In genomic region chr12:6158263-6158662, GRCh38 we compare ENCODE assay signal across 22 cellular contexts. TPM values are rescaled to one million over a fixed set of nuclear protein-coding genes. Genes with fewer than 3 reads are reported as not detected.
DNase-seq lines count a peak whose midpoint lies in the region; ATAC-seq and TF ChIP-seq lines count a peak whose summit lies in the region.
"Had no signal": no experiment of that assay in that cellular context is flagged by ENCODE, and none has a peak within 500 bp of the region (broad histone marks: within the 10 kb centered on the region; RNA-seq: fewer than 3 reads in every experiment).

No MANE protein-coding gene starts in this region.

- no peak overlapping the region for H3K4me3 ChIP-seq in left lung
- H3K4me3 ChIP-seq: breast epithelium, lung, sigmoid colon, vagina had no signal

- H3K4me1 Mint-ChIP-seq in progenitor cell of endocrine pancreas (ENCODE audit: low read depth), result peaks cover 13% of the 10 kb centered on the region

- H3K4me3 Mint-ChIP-seq in progenitor cell of endocrine pancreas (ENCODE audit: low read depth), result no peak overlapping the region
- H3K4me3 Mint-ChIP-seq: activated CD8-positive, alpha-beta T cell treated with anti-CD3 and anti-CD28 coated beads, Interleukin-2, amount 10 ng/mL, durations not matched to agents 7 days and 5 days; CD8-positive, alpha-beta T cell; H9 had no signal

- H3K36me3 Mint-ChIP-seq in progenitor cell of endocrine pancreas (ENCODE audit: insufficient read depth), result no peaks in the 10 kb centered on the region
- H3K36me3 Mint-ChIP-seq: CD8-positive, alpha-beta T cell had no signal

- H3K27me3 ChIP-seq in left lung, result peaks cover 0 to 5% of the 10 kb centered on the region in 2 donors
- H3K27me3 ChIP-seq: breast epithelium, sigmoid colon, vagina had no signal

- H3K4me1 ChIP-seq in left lung, result peaks cover 0 to 9% of the 10 kb centered on the region in 2 donors
- H3K4me1 ChIP-seq: breast epithelium had no signal

- peak overlapping the region; percentile 45 for H3K27ac Mint-ChIP-seq in progenitor cell of endocrine pancreas
- H3K27ac Mint-ChIP-seq: activated CD8-positive, alpha-beta T cell treated with anti-CD3 and anti-CD28 coated beads, Interleukin-2, amount 10 ng/mL, durations not matched to agents 7 days and 5 days; CD8-positive, alpha-beta T cell had no signal

- TF ChIP-seq CTCF in left lung (IDR thresholded peaks at IDR 0.05) (no peak), progenitor cell of endocrine pancreas (IDR thresholded peaks at IDR 0.05; ENCODE audit: unreplicated experiment) (no peak)

- ATAC-seq in left lung, result peak; percentile 28
- no peak for ATAC-seq in HG02870 (IDR thresholded peaks at IDR 0.05; ENCODE audit: unreplicated experiment)
- ATAC-seq: activated CD8-positive, alpha-beta T cell treated with anti-CD3 and anti-CD28 coated beads, Interleukin-2, amount 10 ng/mL, durations not matched to agents 7 days and 5 days; CD8-positive, alpha-beta T cell had no signal

- intact Hi-C loops in left lung (cut with DNase I), result no loop called here

- peaks cover 3% of the 10 kb centered on the region for H3K9me3 Mint-ChIP-seq in progenitor cell of endocrine pancreas (ENCODE audit: low read depth)
- H3K9me3 Mint-ChIP-seq: CD8-positive, alpha-beta T cell; H9 had no signal

- H3K27me3 Mint-ChIP-seq in progenitor cell of endocrine pancreas, result peaks cover 2% of the 10 kb centered on the region

- DNase-seq in HuH-7 (ENCODE audit: low spot score), result peak; percentile 72
- peak; percentile 6 for DNase-seq in amniotic epithelial cell (ENCODE audit: low read depth)
- no peak for DNase-seq in left lung
- DNase-seq in progenitor cell of endocrine pancreas (ENCODE audit: low spot score, unreplicated experiment), result no peak
- no peak for DNase-seq in NCI-H526 (lab: John Stamatoyannopoulos, UW)
- no peak for DNase-seq in NCI-H2196 (lab: John Stamatoyannopoulos, UW; ENCODE audit: unreplicated experiment)
- DNase-seq: activated CD4-positive, alpha-beta T cell treated with anti-CD3 and anti-CD28 coated beads for 1 hour; activated CD8-positive, alpha-beta T cell treated with anti-CD3 and anti-CD28 coated beads, Interleukin-2, amount 10 ng/mL, durations not matched to agents 7 days and 5 days; CD8-positive, alpha-beta T cell; DMS153; H9; hypothalamus; NCI-H187; NCI-H226; NCI-H774; SHP77 treated with DMSO at 0.1 percent for 48 hours; sigmoid colon had no signal

- no peaks in the 10 kb centered on the region for H3K36me3 ChIP-seq in left lung
- H3K36me3 ChIP-seq: breast epithelium, sigmoid colon, vagina had no signal

- H3K9me3 ChIP-seq in left lung, result no peaks in the 10 kb centered on the region
- H3K9me3 ChIP-seq: breast epithelium, sigmoid colon, vagina had no signal

- H3K27ac ChIP-seq in left lung, result peak overlapping the region in 1 of 2 donors; percentile 18
- H3K27ac ChIP-seq: breast epithelium, sigmoid colon, vagina had no signal

RNA-seq across cellular contexts. Expression of gene VWF, which starts 33.8 kb away (rescaled TPM):
- total RNA-seq in left lung (100 to 1,000 TPM; 254 to 401 TPM), progenitor cell of endocrine pancreas (0.10 and 0.22 TPM in 2 replicates)
- total RNA-seq: activated CD8-positive, alpha-beta T cell treated with anti-CD3 and anti-CD28 coated beads, Interleukin-2, amount 10 ng/mL, durations not matched to agents 7 days and 5 days; CD8-positive, alpha-beta T cell had no signal

RNA-seq across cellular contexts. Expression of gene CD9, which starts 41.9 kb away (rescaled TPM):
- 100 to 1,000 TPM; 416 to 512 TPM for total RNA-seq in left lung
- 6.0 and 10.8 TPM in 2 replicates for total RNA-seq in progenitor cell of endocrine pancreas
- total RNA-seq: OCI-LY7 had no signal

Comparison
In these comparisons a context has a peak if more than half of its experiments do, and no peak if none do; other contexts are left out.
1. DNase-seq: peak in HuH-7 (single experiment) and amniotic epithelial cell (single experiment); none in left lung (0 of 2), progenitor cell of endocrine pancreas (single experiment), NCI-H526 (0 of 2) and NCI-H2196 (single experiment).
2. RNA of gene VWF, which starts 33.8 kb away (total RNA-seq): 254 to 401 TPM in left lung; 0.10 to 0.22 TPM in progenitor cell of endocrine pancreas; every median in the first group is over 100 times any median in the second.
3. RNA of gene CD9, which starts 41.9 kb away (total RNA-seq): 416 to 512 TPM in left lung; 6.0 to 10.8 TPM in progenitor cell of endocrine pancreas; every median in the first group is over 10 times any median in the second.